9 cellular contexts compared by ENCODE assay signal in genomic region chr2:127220102-127220806, GRCh38. TPM values are rescaled to one million over a fixed set of nuclear protein-coding genes. Genes with fewer than 3 reads are reported as not detected.
DNase-seq lines count a peak whose midpoint lies in the region; ATAC-seq and TF ChIP-seq lines count a peak whose summit lies in the region.
"Had no signal": no experiment of that assay in that cellular context is flagged by ENCODE, and none has a peak within 500 bp of the region (broad histone marks: within the 10 kb centered on the region; RNA-seq: fewer than 3 reads in every experiment).

Gene CYP27C1 (minus strand): TSS chr2:127220299. CDS start chr2:127220270, 29 bp downstream.

- no peak within 1 kb of the TSS for H3K27ac Mint-ChIP-seq in activated CD4-positive, alpha-beta memory T cell treated with anti-CD3 and anti-CD28 coated beads, Interleukin-2, amount 10 ng/mL, durations not matched to agents 7 days and 5 days

- intact Hi-C loops in heart right ventricle (cut with DNase I): no loop called here

- CTCF ChIA-PET in activated CD4-positive, alpha-beta memory T cell treated with anti-CD3 and anti-CD28 coated beads, Interleukin-2, amount 10 ng/mL, durations not matched to agents 7 days and 5 days (lab: Charles Lee): no interaction called here

- H3K4me3 Mint-ChIP-seq in activated CD4-positive, alpha-beta memory T cell treated with anti-CD3 and anti-CD28 coated beads, Interleukin-2, amount 10 ng/mL, durations not matched to agents 7 days and 5 days: peak within 1 kb of the TSS; percentile 61

- H3K4me1 Mint-ChIP-seq in activated CD4-positive, alpha-beta memory T cell treated with anti-CD3 and anti-CD28 coated beads, Interleukin-2, amount 10 ng/mL, durations not matched to agents 7 days and 5 days: peaks cover 13% of the 10 kb centered on the region

- DNase-seq in DMS 273 (lab: John Stamatoyannopoulos, UW; ENCODE audit: unreplicated experiment): peak; percentile 75
- DNase-seq in DMS 273 treated with DMSO at 0.1 percent for 48 hours (lab: John Stamatoyannopoulos, UW): no peak
- no peak for DNase-seq in activated CD4-positive, alpha-beta memory T cell treated with anti-CD3 and anti-CD28 coated beads, Interleukin-2, amount 10 ng/mL, durations not matched to agents 7 days and 5 days
- no peak for DNase-seq in heart right ventricle
- no peak for DNase-seq in retinal pigment epithelial cell (ENCODE audit: low read depth)
- no peak for DNase-seq in mesenteric fat pad (ENCODE audit: low spot score)
- no peak for DNase-seq in SHP77 (lab: John Stamatoyannopoulos, UW)

- peaks cover 5 to 22% (median 17%) of the 10 kb centered on the region in 9 donors for H3K4me1 ChIP-seq in heart right ventricle

- H3K9me3 ChIP-seq in heart right ventricle: peaks cover 0 to 11% (median 0%) of the 10 kb centered on the region in 11 donors

- TF ChIP-seq CTCF in heart right ventricle (IDR thresholded peaks at IDR 0.05): no peak
- TF ChIP-seq CTCF in retinal pigment epithelial cell (conservative IDR thresholded peaks at IDR 0.05; ENCODE audit: low read depth, low read length): no peak

- ATAC-seq in heart right ventricle (peak in 3 of 8 donors; percentile 43 to 45 (median 44)), HG03139 (IDR thresholded peaks at IDR 0.05; ENCODE audit: unreplicated experiment) (no peak)

- POLR2A ChIA-PET in activated CD4-positive, alpha-beta memory T cell treated with anti-CD3 and anti-CD28 coated beads, Interleukin-2, amount 10 ng/mL, durations not matched to agents 7 days and 5 days (lab: Charles Lee): no interaction called here

- peak within 1 kb of the TSS; percentile 22 to 59 (median 46) for H3K4me3 ChIP-seq in heart right ventricle
- H3K4me3 ChIP-seq in retinal pigment epithelial cell (ENCODE audit: low read length): peak within 1 kb of the TSS; percentile 63

- H3K36me3 ChIP-seq in heart right ventricle: no peaks in the 10 kb centered on the region

- H3K9me3 Mint-ChIP-seq in activated CD4-positive, alpha-beta memory T cell treated with anti-CD3 and anti-CD28 coated beads, Interleukin-2, amount 10 ng/mL, durations not matched to agents 7 days and 5 days: no peaks in the 10 kb centered on the region

- peaks cover 65% of the 10 kb centered on the region for H3K27me3 Mint-ChIP-seq in activated CD4-positive, alpha-beta memory T cell treated with anti-CD3 and anti-CD28 coated beads, Interleukin-2, amount 10 ng/mL, durations not matched to agents 7 days and 5 days

- H3K36me3 Mint-ChIP-seq in activated CD4-positive, alpha-beta memory T cell treated with anti-CD3 and anti-CD28 coated beads, Interleukin-2, amount 10 ng/mL, durations not matched to agents 7 days and 5 days (ENCODE audit: low read depth): peaks cover 4% of the 10 kb centered on the region

- H3K27ac ChIP-seq in heart right ventricle: no peak within 1 kb of the TSS
- H3K27ac ChIP-seq: 22Rv1 had no signal

- peaks cover 7 to 98% (median 75%) of the 10 kb centered on the region in 7 donors for H3K27me3 ChIP-seq in heart right ventricle

- 1 to 2% methylated on average over 36 to 43 of the region's 43 CpGs for WGBS in heart right ventricle, 2 donors

RNA-seq across cellular contexts. Expression of gene CYP27C1, which starts in this region (rescaled TPM):
- not detected for total RNA-seq in activated CD4-positive, alpha-beta memory T cell treated with anti-CD3 and anti-CD28 coated beads, Interleukin-2, amount 10 ng/mL, durations not matched to agents 7 days and 5 days
- total RNA-seq in heart right ventricle (under 1 TPM in 4 of 10 donors, not detected in 6; 0.10 to 0.20 (median 0.13) TPM), mesenteric fat pad (1.1 TPM)
- under 1 TPM; 0.07 to 0.15 TPM for polyA plus RNA-seq in heart right ventricle
